8 cellular contexts compared by ENCODE assay signal in genomic region chr5:150777685-150778084, GRCh38. TPM values are rescaled to one million over a fixed set of nuclear protein-coding genes. Genes with fewer than 3 reads are reported as not detected.
A peak's percentile ranks its signal among the peaks of the same experiment; 100 is the strongest.
DNase-seq lines count a peak whose midpoint lies in the region; ATAC-seq and TF ChIP-seq lines count a peak whose summit lies in the region.

No MANE protein-coding gene starts in this region.

- peaks cover 2% of the 10 kb centered on the region for H3K27me3 Mint-ChIP-seq in CD8-positive, alpha-beta T cell (ENCODE audit: low read depth)

- intact Hi-C loops in CD8-positive, alpha-beta T cell (cut with DNase I, micrococcal nuclease) = loop anchor here (1.0 to 5.0 kb wide), 2 partner anchors 70 to 215 kb away; no protein-coding TSS in a partner anchor
- intact Hi-C loops in PC-3 (cut with micrococcal nuclease) (loop anchor here (1.0 to 5.0 kb wide), 3 partner anchors 19 to 215 kb away; partner anchors contain the start of gene RBM22), sciatic nerve (cut with DNase I) (no loop called here)

- in situ Hi-C loops in KBM-7 (cut with MboI; ENCODE audit: low pct_unique_long_range_greater_than_20kb, low sequenced_read_pairs) = no loop called here

- peaks cover 25% of the 10 kb centered on the region for H3K4me1 ChIP-seq in CD8-positive, alpha-beta T cell (ENCODE audit: insufficient read depth, low read length)
- H3K4me1 ChIP-seq in PC-3 (ENCODE audit: insufficient read depth, low read length) (peaks cover 55% of the 10 kb centered on the region), osteoblast (ENCODE audit: insufficient read depth, low read length) (peaks cover 59% of the 10 kb centered on the region)
- H3K4me1 ChIP-seq in effector memory CD4-positive, alpha-beta T cell (ENCODE audit: control insufficient read depth, insufficient read depth, low read length, poor library complexity, severe bottlenecking) = peaks cover 16% of the 10 kb centered on the region

- TF ChIP-seq CTCF in CD8-positive, alpha-beta T cell (IDR thresholded peaks at IDR 0.05) = no peak
- TF ChIP-seq CTCF in PC-3 (conservative IDR thresholded peaks at IDR 0.05; ENCODE audit: low read depth, low read length) = no peak
- no peak for TF ChIP-seq CTCF in osteoblast (IDR thresholded peaks at IDR 0.05; ENCODE audit: extremely low read depth, low read depth, low read length)

- no peaks in the 10 kb centered on the region for H3K36me3 Mint-ChIP-seq in CD8-positive, alpha-beta T cell

- no peak for DNase-seq in CD8-positive, alpha-beta T cell
- DNase-seq in PC-3 (no peak), osteoblast (ENCODE audit: insufficient read length, low spot score, missing footprints) (no peak), NCI-H748 treated with DMSO at 0.1 percent for 48 hours (lab: John Stamatoyannopoulos, UW) (no peak), NCI-H1105 (lab: John Stamatoyannopoulos, UW) (no peak), KBM-7 (no peak), sciatic nerve (ENCODE audit: low spot score) (no peak)
- DNase-seq in effector memory CD4-positive, alpha-beta T cell = no peak

- CTCF ChIA-PET in CD8-positive, alpha-beta T cell (lab: Charles Lee) = interaction anchor here (0.6 to 3.6 kb wide), 10 partner anchors 13 to 367 kb away, joined by 3 to 22 read pairs (median 9); partner anchors contain the start of genes IRGM and RBM22
- CTCF ChIA-PET in PC-3 (lab: Charles Lee) = no interaction called here

- H3K27me3 ChIP-seq in CD8-positive, alpha-beta T cell (ENCODE audit: insufficient read depth, low read length) = no peaks in the 10 kb centered on the region
- no peaks in the 10 kb centered on the region for H3K27me3 ChIP-seq in PC-3 (ENCODE audit: low read length)
- no peaks in the 10 kb centered on the region for H3K27me3 ChIP-seq in effector memory CD4-positive, alpha-beta T cell (replicated peaks; ENCODE audit: control insufficient read depth, insufficient read depth, low read length, poor library complexity, severe bottlenecking)
- H3K27me3 ChIP-seq in osteoblast (ENCODE audit: insufficient read depth, low read length) = no peaks in the 10 kb centered on the region

- H2AFZ ChIP-seq in PC-3 (ENCODE audit: low read length) (peak overlapping the region; percentile 95), osteoblast (ENCODE audit: low read length) (no peak overlapping the region)

- H3K9me3 ChIP-seq in CD8-positive, alpha-beta T cell (ENCODE audit: low read length) = no peaks in the 10 kb centered on the region
- H3K9me3 ChIP-seq in PC-3 (ENCODE audit: low read length) (no peaks in the 10 kb centered on the region), osteoblast (ENCODE audit: low read depth, low read length) (no peaks in the 10 kb centered on the region)
- no peaks in the 10 kb centered on the region for H3K9me3 ChIP-seq in effector memory CD4-positive, alpha-beta T cell (ENCODE audit: control insufficient read depth, low read length)

- peak overlapping the region; percentile 60 for H3K27ac Mint-ChIP-seq in CD8-positive, alpha-beta T cell

- H3K36me3 ChIP-seq in CD8-positive, alpha-beta T cell (ENCODE audit: insufficient read depth, low read length) = no peaks in the 10 kb centered on the region
- H3K36me3 ChIP-seq in PC-3 (ENCODE audit: low read depth, low read length) (no peaks in the 10 kb centered on the region), osteoblast (ENCODE audit: insufficient read depth, low read length) (no peaks in the 10 kb centered on the region)
- no peaks in the 10 kb centered on the region for H3K36me3 ChIP-seq in effector memory CD4-positive, alpha-beta T cell (ENCODE audit: control insufficient read depth, insufficient read depth, low read length)

- peak overlapping the region; percentile 96 for H3K4me3 Mint-ChIP-seq in CD8-positive, alpha-beta T cell

- H3F3A ChIP-seq in PC-3 (ENCODE audit: low read length, unreplicated experiment) = peaks cover 4% of the 10 kb centered on the region

- no peak overlapping the region for H3K9ac ChIP-seq in PC-3 (ENCODE audit: low read length)

- no peak overlapping the region for H3K27ac ChIP-seq in CD8-positive, alpha-beta T cell (ENCODE audit: low read depth, low read length)
- no peak overlapping the region for H3K27ac ChIP-seq in PC-3 (ENCODE audit: low read length)
- peak overlapping the region; percentile 75 for H3K27ac ChIP-seq in effector memory CD4-positive, alpha-beta T cell (ENCODE audit: insufficient read depth, low read length, poor library complexity, severe bottlenecking)
- H3K27ac ChIP-seq in osteoblast (ENCODE audit: low read depth, low read length) = peak overlapping the region; percentile 87

- peak overlapping the region; percentile 99 for H3K4me2 ChIP-seq in PC-3 (ENCODE audit: low read length)
- H3K4me2 ChIP-seq in osteoblast (ENCODE audit: insufficient read depth, low read length) = peak overlapping the region; percentile 93

- no peak for ATAC-seq in CD8-positive, alpha-beta T cell
- ATAC-seq in PC-3 (no peak), sciatic nerve (no peak)

- H3K9me3 Mint-ChIP-seq in CD8-positive, alpha-beta T cell = no peaks in the 10 kb centered on the region

- POLR2A ChIA-PET in CD8-positive, alpha-beta T cell (lab: Charles Lee) = interaction anchor here (0.7 to 3.1 kb wide), 4 partner anchors 17 to 77 kb away, joined by 4 to 22 read pairs (median 10); partner anchors contain the start of genes DCTN4 and RBM22
- POLR2A ChIA-PET in PC-3 (lab: Charles Lee; ENCODE audit: unreplicated experiment) = no interaction called here

- H3K4me3 ChIP-seq in CD8-positive, alpha-beta T cell (ENCODE audit: low read depth, low read length) = no peak overlapping the region
- H3K4me3 ChIP-seq in PC-3 (ENCODE audit: low read length) (peak overlapping the region; percentile 91; the same call in 1 of the 2 replicates), osteoblast (ENCODE audit: insufficient read depth, low read length) (peak overlapping the region; percentile 86)
- H3K4me3 ChIP-seq in effector memory CD4-positive, alpha-beta T cell (ENCODE audit: insufficient read depth, low read depth, low read length, poor library complexity, severe bottlenecking) = no peak overlapping the region

- no peaks in the 10 kb centered on the region for H4K20me1 ChIP-seq in PC-3 (ENCODE audit: low read length)
- no peaks in the 10 kb centered on the region for H4K20me1 ChIP-seq in osteoblast (ENCODE audit: insufficient read depth, low read length)

- no peaks in the 10 kb centered on the region for H3K9me2 ChIP-seq in PC-3 (replicated peaks; ENCODE audit: low read length)

- H3K79me2 ChIP-seq in PC-3 (ENCODE audit: low read length) = peaks cover 25% of the 10 kb centered on the region
- H3K79me2 ChIP-seq in osteoblast (ENCODE audit: insufficient read depth, low read length) = peaks cover 43% of the 10 kb centered on the region

- no TSS peak for BruUV-seq in PC-3 (replicated peaks; lab: Mats Ljungman, UMichigan)

- peaks cover 46% of the 10 kb centered on the region for H3K4me1 Mint-ChIP-seq in CD8-positive, alpha-beta T cell (ENCODE audit: low read depth)

RNA-seq across cellular contexts. Expression of gene SMIM3, which starts 0.9 kb away (rescaled TPM):
- 1 to 10 TPM; 4.6 to 4.9 TPM for total RNA-seq in CD8-positive, alpha-beta T cell
- 11.3 and 15.6 TPM in 2 replicates for total RNA-seq in PC-3 (2014; rRNA removed)
- 46.3 and 51.9 TPM in 2 replicates for total RNA-seq in osteoblast
- total RNA-seq in sciatic nerve = 20.4 TPM

RNA-seq across cellular contexts. Expression of gene DCTN4, which starts 18.9 kb away (rescaled TPM):
- total RNA-seq in CD8-positive, alpha-beta T cell = 100 to 1,000 TPM; 117 to 121 TPM
- total RNA-seq in PC-3 (2014; rRNA removed) (40.5 and 45.0 TPM in 2 replicates), osteoblast (66.2 and 68.1 TPM in 2 replicates), sciatic nerve (69.4 TPM)

Comparison
In these comparisons a context has a peak if more than half of its experiments do, and no peak if none do; other contexts are left out.
1. H3K27ac ChIP-seq: peak in effector memory CD4-positive, alpha-beta T cell (single experiment) and osteoblast (single experiment); none in CD8-positive, alpha-beta T cell (single experiment) and PC-3 (single experiment).
2. H3K4me3 ChIP-seq: peak in PC-3 (single experiment) and osteoblast (single experiment); none in CD8-positive, alpha-beta T cell (single experiment) and effector memory CD4-positive, alpha-beta T cell (single experiment).